Comparison of ENCODE assay signal across 22 cellular contexts in the genomic region with DNA sequence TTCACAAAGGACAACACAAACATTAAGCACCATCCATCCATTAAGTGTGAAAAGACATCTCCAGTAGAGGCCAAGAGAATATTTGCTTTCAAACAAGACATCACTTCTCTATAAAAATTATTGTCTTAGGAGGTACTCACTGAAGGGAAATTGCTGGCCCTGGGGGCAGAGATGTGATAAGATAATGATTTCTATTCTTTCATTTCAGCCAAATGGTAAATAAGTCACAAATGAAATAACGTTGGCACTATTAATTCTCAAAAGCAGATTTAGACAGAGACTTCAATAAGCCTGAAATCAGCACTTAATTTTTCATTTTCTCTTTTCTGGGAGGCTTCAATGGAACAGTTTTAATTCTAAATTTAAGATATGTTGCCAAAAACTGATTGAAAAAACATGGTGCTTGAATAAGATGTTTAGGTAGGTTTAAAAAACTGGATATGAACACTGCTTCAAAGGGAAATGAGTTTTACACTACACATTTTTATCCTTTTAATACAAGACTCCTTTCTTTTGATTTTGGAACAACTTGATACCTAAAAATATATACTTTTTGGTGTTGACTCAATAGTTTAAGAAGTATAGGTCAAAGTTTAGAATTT.
"Had no signal": no experiment of that assay in that cellular context is flagged by ENCODE, and none has a peak within 500 bp of the region (broad histone marks: within the 10 kb centered on the region; RNA-seq: fewer than 3 reads in every experiment).

No MANE protein-coding gene starts in this region.

- H3K4me1 ChIP-seq: gastrocnemius medialis, uterus had no signal

- H3K27ac Mint-ChIP-seq: activated CD8-positive, alpha-beta memory T cell treated with anti-CD3 and anti-CD28 coated beads, Interleukin-2, amount 10 ng/mL, durations not matched to agents 7 days and 5 days; activated naive CD4-positive, alpha-beta T cell treated with anti-CD3 and anti-CD28 coated beads, Interleukin-2, amount 10 ng/mL, durations not matched to agents 7 days and 5 days; activated T-helper 2 cell treated with anti-CD3 and anti-CD28 coated beads, Interferon-gamma antibody, Interleukin-2, Interleukin-4, amounts not matched to agents 10 μg/mL and 5 μg/mL and 100 μg/mL, durations not matched to agents 14 hours and 24 hours and 36 hours; naive thymus-derived CD4-positive, alpha-beta T cell had no signal

- H3K36me3 Mint-ChIP-seq: activated CD8-positive, alpha-beta memory T cell treated with anti-CD3 and anti-CD28 coated beads, Interleukin-2, amount 10 ng/mL, durations not matched to agents 7 days and 5 days; activated naive CD4-positive, alpha-beta T cell treated with anti-CD3 and anti-CD28 coated beads, Interleukin-2, amount 10 ng/mL, durations not matched to agents 7 days and 5 days; naive thymus-derived CD4-positive, alpha-beta T cell had no signal

- H3K27me3 ChIP-seq: esophagus squamous epithelium, gastrocnemius medialis, neutrophil, tibial nerve, uterus had no signal

- H3K9me3 Mint-ChIP-seq: activated naive CD4-positive, alpha-beta T cell treated with anti-CD3 and anti-CD28 coated beads, Interleukin-2, amount 10 ng/mL, durations not matched to agents 7 days and 5 days; activated T-helper 2 cell treated with anti-CD3 and anti-CD28 coated beads, Interferon-gamma antibody, Interleukin-2, Interleukin-4, amounts not matched to agents 10 μg/mL and 5 μg/mL and 100 μg/mL, durations not matched to agents 14 hours and 24 hours and 36 hours had no signal

- H3K36me3 ChIP-seq: esophagus squamous epithelium, gastrocnemius medialis, neutrophil, tibial nerve, uterus had no signal

- DNase-seq: activated CD4-positive, alpha-beta T cell treated with anti-CD3 and anti-CD28 coated beads, Interleukin-2, amount 50 U/mL, for 48 hours; activated CD4-positive, CD25-positive, alpha-beta regulatory T cell treated with anti-CD3 and anti-CD28 coated beads, Interleukin-2, amount 50 U/mL, for 72 hours; activated CD8-positive, alpha-beta memory T cell treated with anti-CD3 and anti-CD28 coated beads, Interleukin-2, amount 10 ng/mL, durations not matched to agents 7 days and 5 days; activated naive CD4-positive, alpha-beta T cell treated with anti-CD3 and anti-CD28 coated beads, Interleukin-2, amount 10 ng/mL, durations not matched to agents 7 days and 5 days; activated T-cell treated with anti-CD3 and anti-CD28 coated beads, Interleukin-2, amount 50 U/mL, for 1 hour; effector CD4-positive, alpha-beta T cell; esophagus squamous epithelium; gastrocnemius medialis; islet precursor cell; naive thymus-derived CD4-positive, alpha-beta T cell; right cardiac atrium; small intestine; stimulated activated CD4-positive, alpha-beta T cell treated with anti-CD3 and anti-CD28 coated beads, Interleukin-4, amount 100 ng/mL, for 4 hours; stimulated activated CD8-positive, alpha-beta memory T cell treated with anti-CD3 and anti-CD28 coated beads, Interleukin-4, amount 100 ng/mL, for 48 hours; stimulated activated naive CD4-positive, alpha-beta T cell treated with Interleukin-2 at 50 U/mL for 16 hours; substantia nigra; T-helper 1 cell; T1000; uterus had no signal

- H3K4me3 ChIP-seq: esophagus squamous epithelium, gastrocnemius medialis, tibial nerve, uterus had no signal

- H3K27me3 Mint-ChIP-seq: activated naive CD4-positive, alpha-beta T cell treated with anti-CD3 and anti-CD28 coated beads, Interleukin-2, amount 10 ng/mL, durations not matched to agents 7 days and 5 days had no signal

- H3K27ac ChIP-seq: esophagus squamous epithelium, gastrocnemius medialis, neutrophil, uterus had no signal

- H3K9me3 ChIP-seq: esophagus squamous epithelium, gastrocnemius medialis, neutrophil, tibial nerve, uterus had no signal

- H3K4me1 Mint-ChIP-seq: activated CD8-positive, alpha-beta memory T cell treated with anti-CD3 and anti-CD28 coated beads, Interleukin-2, amount 10 ng/mL, durations not matched to agents 7 days and 5 days; naive thymus-derived CD4-positive, alpha-beta T cell had no signal

- H3K4me3 Mint-ChIP-seq: activated CD8-positive, alpha-beta memory T cell treated with anti-CD3 and anti-CD28 coated beads, Interleukin-2, amount 10 ng/mL, durations not matched to agents 7 days and 5 days; activated naive CD4-positive, alpha-beta T cell treated with anti-CD3 and anti-CD28 coated beads, Interleukin-2, amount 10 ng/mL, durations not matched to agents 7 days and 5 days; naive thymus-derived CD4-positive, alpha-beta T cell had no signal
